Comparison of ENCODE assay signal across 8 cellular contexts in genomic region chr19:5805465-5806132, GRCh38. TPM values are rescaled to one million over a fixed set of nuclear protein-coding genes. Genes with fewer than 3 reads are reported as not detected.
A peak's percentile ranks its signal among the peaks of the same experiment; 100 is the strongest.
DNase-seq lines count a peak whose midpoint lies in the region; ATAC-seq, FAIRE-seq and TF ChIP-seq lines count a peak whose summit lies in the region.

No MANE protein-coding gene starts in this region.

- no peak for ATAC-seq in GM18867 (IDR thresholded peaks at IDR 0.05; ENCODE audit: unreplicated experiment)

- H3K9ac ChIP-seq in endothelial cell of umbilical vein (replicated peaks; ENCODE audit: extremely low read depth, insufficient read depth, low read length): no peak overlapping the region

- H3K27me3 ChIP-seq in AG04450 (ENCODE audit: control insufficient read depth, insufficient read depth, low read length): peaks cover 33% of the 10 kb centered on the region
- H3K27me3 ChIP-seq in endothelial cell of umbilical vein (ENCODE audit: control insufficient read depth in 2 of 2, insufficient read depth in 2 of 2, low read length in 2 of 2): peaks cover 2 to 7% of the 10 kb centered on the region in 2 experiments
- peaks cover 11 to 26% of the 10 kb centered on the region in 2 donors for H3K27me3 ChIP-seq in uterus

- dilution Hi-C loops in endothelial cell of umbilical vein (cut with MboI; ENCODE audit: extremely low pct_ligation_motif_present, low sequenced_read_pairs): no loop called here

- intact Hi-C loops in endothelial cell of umbilical vein (cut with micrococcal nuclease) (loop anchor here (2.0 to 10.0 kb wide), 2 partner anchors 17 to 179 kb away; no protein-coding TSS in a partner anchor), uterus (cut with DNase I; ENCODE audit: low total_unique reads) (no loop called here)

- TF ChIP-seq POLR2A in endothelial cell of umbilical vein (IDR thresholded peaks at IDR 0.05; ENCODE audit: low read depth, low read length): no peak
- TF ChIP-seq POLR2A in uterus (IDR thresholded peaks at IDR 0.05): no peak

- no peaks in the 10 kb centered on the region for H3K79me2 ChIP-seq in endothelial cell of umbilical vein (ENCODE audit: control insufficient read depth, insufficient read depth, low read length)

- H3K4me3 ChIP-seq in AG04450 (ENCODE audit: low read depth, low read length) (peak overlapping the region; percentile 20; the same call in 1 of the 2 replicates), endothelial cell of umbilical vein (replicated peaks in 1 of 3; ENCODE audit: insufficient read depth in 1 of 3, low read depth in 1 of 3, low read length in 3 of 3) (no peak overlapping the region), uterus (no peak overlapping the region)

- H3K9me3 ChIP-seq in AG04450 (ENCODE audit: control insufficient read depth, insufficient read depth, low read length) (peaks cover 4% of the 10 kb centered on the region; the same call in 1 of the 2 replicates), endothelial cell of umbilical vein (replicated peaks; ENCODE audit: control insufficient read depth, insufficient read depth, low read length) (no peaks in the 10 kb centered on the region), uterus (no peaks in the 10 kb centered on the region)

- H3K4me1 ChIP-seq in endothelial cell of umbilical vein (ENCODE audit: control insufficient read depth, extremely low read depth, insufficient read depth, low read length) (peaks cover 5% of the 10 kb centered on the region), uterus (no peaks in the 10 kb centered on the region)

- POLR2A ChIA-PET in AG04450 (lab: Yijun Ruan, JAX) (no interaction called here), endothelial cell of umbilical vein (lab: Charles Lee) (no interaction called here)

- no TSS peak for BruUV-seq in endothelial cell of umbilical vein (replicated peaks; lab: Mats Ljungman, UMichigan)

- peaks cover 2% of the 10 kb centered on the region for H3K9me1 ChIP-seq in endothelial cell of umbilical vein (replicated peaks; ENCODE audit: control insufficient read depth, extremely low read depth, insufficient read depth, low read length)

- H3K36me3 ChIP-seq in endothelial cell of umbilical vein (ENCODE audit: control insufficient read depth in 2 of 2, extremely low read depth in 1 of 2, insufficient read depth in 2 of 2, low read length in 2 of 2) (no peaks in the 10 kb centered on the region), uterus (no peaks in the 10 kb centered on the region)

- no peak overlapping the region for H3K4me2 ChIP-seq in endothelial cell of umbilical vein (ENCODE audit: insufficient read depth, low read length)

- no peak for FAIRE-seq in endothelial cell of umbilical vein (lab: Jason Lieb, UNC)

- no peaks in the 10 kb centered on the region for H4K20me1 ChIP-seq in endothelial cell of umbilical vein (replicated peaks; ENCODE audit: control insufficient read depth, extremely low read depth, insufficient read depth, low read length)

- no peak for DNase-seq in AG04450 (ENCODE audit: low read depth, low spot score)
- DNase-seq in GM13977 (ENCODE audit: low spot score): peak; percentile 81
- DNase-seq in NCI-H446 (lab: John Stamatoyannopoulos, UW): peak; percentile 39 to 80
- DNase-seq in activated CD4-positive, alpha-beta T cell treated with anti-CD3 and anti-CD28 coated beads, Interleukin-2, amount 50 U/mL, for 48 hours: peak; percentile 64 to 70
- peak; percentile 34 for DNase-seq in endothelial cell of umbilical vein (ENCODE audit: low read depth, low spot score)
- DNase-seq in myocyte (ENCODE audit: low read depth): peak; percentile 52
- DNase-seq in uterus: no peak

- in situ Hi-C loops in GM13977 (cut with MboI; ENCODE audit: low pct_unique_long_range_greater_than_20kb, low sequenced_read_pairs, unreplicated experiment): loop anchor here (25.0 kb wide), 1 partner anchor 207 kb away; no protein-coding TSS in a partner anchor

- peak; percentile 73 for TF ChIP-seq CTCF in AG04450 (IDR thresholded peaks at IDR 0.05; ENCODE audit: low read depth, low read length)
- peak; percentile 69 for TF ChIP-seq CTCF in GM13977 (IDR thresholded peaks at IDR 0.05; ENCODE audit: extremely low read depth, insufficient read depth, missing control alignments)
- peak; percentile 65 to 87 for TF ChIP-seq CTCF in endothelial cell of umbilical vein (IDR thresholded peaks at IDR 0.05; ENCODE audit: extremely low read depth in 1 of 2, insufficient read depth in 1 of 2, low read depth in 1 of 2, low read length in 2 of 2)
- TF ChIP-seq CTCF in uterus (IDR thresholded peaks at IDR 0.05): peak in 3 of 4 experiments; percentile 34 to 59 (median 43)

- no peak overlapping the region for H3K27ac ChIP-seq in AG04450 (ENCODE audit: low read depth, low read length)
- H3K27ac ChIP-seq in endothelial cell of umbilical vein (ENCODE audit: insufficient read depth, low read depth, low read length): no peak overlapping the region
- H3K27ac ChIP-seq in uterus: no peak overlapping the region

- CTCF ChIA-PET in AG04450 (lab: Charles Lee): interaction anchor here (0.5 to 0.8 kb wide), 2 partner anchors 53 to 85 kb away, joined by 3 read pairs; no protein-coding TSS in a partner anchor
- CTCF ChIA-PET in endothelial cell of umbilical vein (lab: Charles Lee): interaction anchor here (1.0 to 1.9 kb wide), 3 partner anchors 23 to 86 kb away, joined by 3 to 42 read pairs (median 10); no protein-coding TSS in a partner anchor

- H2AFZ ChIP-seq in endothelial cell of umbilical vein (ENCODE audit: low read depth, low read length): no peak overlapping the region

RNA-seq across cellular contexts. Expression of gene NRTN, which starts 0.7 kb away (rescaled TPM):
- 0.24 and 0.53 TPM in 2 replicates for polyA plus RNA-seq in AG04450 (2011; rRNA removed)
- not detected in 2 replicates for polyA minus RNA-seq in AG04450 (2011; rRNA and poly(A)+ RNA removed)
- total RNA-seq in endothelial cell of umbilical vein: 0.30 TPM in 1 of 2 replicates, not detected in the other
- 0.41 TPM in 2 replicates for polyA plus RNA-seq in endothelial cell of umbilical vein
- polyA plus RNA-seq in endothelial cell of umbilical vein (2011; cell fraction: cytosol; rRNA removed): 0.08 and 0.11 TPM in 2 replicates
- not detected in 2 replicates for polyA plus RNA-seq in endothelial cell of umbilical vein (2011; cell fraction: nucleus; rRNA removed)
- polyA plus RNA-seq in endothelial cell of umbilical vein (2012): not detected in 2 replicates
- polyA minus RNA-seq in endothelial cell of umbilical vein: 0.30 TPM in 1 of 2 replicates, not detected in the other
- polyA minus RNA-seq in endothelial cell of umbilical vein (2011; cell fraction: cytosol; rRNA and poly(A)+ RNA removed): not detected
- not detected in 2 replicates for polyA minus RNA-seq in endothelial cell of umbilical vein (2011; cell fraction: nucleus; rRNA and poly(A)+ RNA removed)
- not detected in 2 replicates for total RNA-seq in myocyte
- not detected for polyA plus RNA-seq in myocyte (2012)
- total RNA-seq in uterus: under 1 TPM in 1 of 4 donors, not detected in 3; 0.35 TPM

RNA-seq across cellular contexts. Expression of gene DUS3L, which starts 14.6 kb away (rescaled TPM):
- polyA plus RNA-seq in AG04450 (2011; rRNA removed) (7.8 and 8.0 TPM in 2 replicates), endothelial cell of umbilical vein (25.8 and 29.7 TPM in 2 replicates)
- polyA minus RNA-seq in AG04450 (2011; rRNA and poly(A)+ RNA removed): 9.0 and 13.1 TPM in 2 replicates
- total RNA-seq in endothelial cell of umbilical vein (38.9 and 40.8 TPM in 2 replicates), myocyte (21.6 and 25.4 TPM in 2 replicates), uterus (10 to 100 TPM; 30.6 to 46.1 (median 37.1) TPM)
- 12.3 and 14.3 TPM in 2 replicates for polyA plus RNA-seq in endothelial cell of umbilical vein (2011; cell fraction: cytosol; rRNA removed)
- polyA plus RNA-seq in endothelial cell of umbilical vein (2011; cell fraction: nucleus; rRNA removed): 106 and 108 TPM in 2 replicates
- 19.2 and 29.3 TPM in 2 replicates for polyA plus RNA-seq in endothelial cell of umbilical vein (2012)
- polyA minus RNA-seq in endothelial cell of umbilical vein: 9.6 and 20.0 TPM in 2 replicates
- 36.2 TPM for polyA minus RNA-seq in endothelial cell of umbilical vein (2011; cell fraction: cytosol; rRNA and poly(A)+ RNA removed)
- 18.2 and 42.1 TPM in 2 replicates for polyA minus RNA-seq in endothelial cell of umbilical vein (2011; cell fraction: nucleus; rRNA and poly(A)+ RNA removed)
- polyA plus RNA-seq in myocyte (2012): 17.5 TPM

RNA-seq across cellular contexts. Expression of gene PRR22, which starts 21.1 kb away (rescaled TPM):
- 0.16 and 0.17 TPM in 2 replicates for polyA plus RNA-seq in AG04450 (2011; rRNA removed)
- polyA minus RNA-seq in AG04450 (2011; rRNA and poly(A)+ RNA removed): not detected in 2 replicates
- total RNA-seq in endothelial cell of umbilical vein: 3.4 and 3.6 TPM in 2 replicates
- 1.4 and 2.0 TPM in 2 replicates for polyA plus RNA-seq in endothelial cell of umbilical vein
- polyA plus RNA-seq in endothelial cell of umbilical vein (2011; cell fraction: cytosol; rRNA removed): 0.18 and 0.39 TPM in 2 replicates
- 5.1 and 5.3 TPM in 2 replicates for polyA plus RNA-seq in endothelial cell of umbilical vein (2011; cell fraction: nucleus; rRNA removed)
- polyA plus RNA-seq in endothelial cell of umbilical vein (2012): 0.93 and 1.0 TPM in 2 replicates
- polyA minus RNA-seq in endothelial cell of umbilical vein: 0.15 and 0.61 TPM in 2 replicates
- 1.1 TPM for polyA minus RNA-seq in endothelial cell of umbilical vein (2011; cell fraction: cytosol; rRNA and poly(A)+ RNA removed)
- 1.1 and 3.2 TPM in 2 replicates for polyA minus RNA-seq in endothelial cell of umbilical vein (2011; cell fraction: nucleus; rRNA and poly(A)+ RNA removed)
- 0.53 and 1.1 TPM in 2 replicates for total RNA-seq in myocyte
- polyA plus RNA-seq in myocyte (2012): 0.61 TPM
- 1 to 10 TPM in 2 of 4 donors, not detected in 2; 1.6 to 3.5 TPM for total RNA-seq in uterus

RNA-seq across cellular contexts. Expression of gene FUT6, which starts 33.9 kb away (rescaled TPM):
- not detected in 2 replicates for polyA plus RNA-seq in AG04450 (2011; rRNA removed)
- not detected in 2 replicates for polyA minus RNA-seq in AG04450 (2011; rRNA and poly(A)+ RNA removed)
- total RNA-seq in endothelial cell of umbilical vein: not detected in 2 replicates
- polyA plus RNA-seq in endothelial cell of umbilical vein: not detected in 2 replicates
- polyA plus RNA-seq in endothelial cell of umbilical vein (2011; cell fraction: cytosol; rRNA removed): not detected in 2 replicates
- not detected in 2 replicates for polyA plus RNA-seq in endothelial cell of umbilical vein (2011; cell fraction: nucleus; rRNA removed)
- polyA plus RNA-seq in endothelial cell of umbilical vein (2012): not detected in 2 replicates
- not detected in 2 replicates for polyA minus RNA-seq in endothelial cell of umbilical vein
- not detected for polyA minus RNA-seq in endothelial cell of umbilical vein (2011; cell fraction: cytosol; rRNA and poly(A)+ RNA removed)
- polyA minus RNA-seq in endothelial cell of umbilical vein (2011; cell fraction: nucleus; rRNA and poly(A)+ RNA removed): not detected in 2 replicates
- not detected in 2 replicates for total RNA-seq in myocyte
- not detected for polyA plus RNA-seq in myocyte (2012)
- under 1 TPM in 1 of 4 donors, not detected in 3; 0.55 TPM for total RNA-seq in uterus

RNA-seq across cellular contexts. Expression of gene FUT3, which starts 45.6 kb away (rescaled TPM):
- polyA plus RNA-seq in AG04450 (2011; rRNA removed) (not detected in 2 replicates), endothelial cell of umbilical vein (not detected in 2 replicates)
- polyA minus RNA-seq in AG04450 (2011; rRNA and poly(A)+ RNA removed): not detected in 2 replicates
- total RNA-seq in endothelial cell of umbilical vein (not detected in 2 replicates), myocyte (not detected in 2 replicates), uterus (under 1 TPM in 1 of 4 donors, not detected in 3; 0.29 TPM)
- not detected in 2 replicates for polyA plus RNA-seq in endothelial cell of umbilical vein (2011; cell fraction: cytosol; rRNA removed)
- polyA plus RNA-seq in endothelial cell of umbilical vein (2011; cell fraction: nucleus; rRNA removed): not detected in 2 replicates
- not detected in 2 replicates for polyA plus RNA-seq in endothelial cell of umbilical vein (2012)
- polyA minus RNA-seq in endothelial cell of umbilical vein: not detected in 2 replicates
- polyA minus RNA-seq in endothelial cell of umbilical vein (2011; cell fraction: cytosol; rRNA and poly(A)+ RNA removed): not detected
- polyA minus RNA-seq in endothelial cell of umbilical vein (2011; cell fraction: nucleus; rRNA and poly(A)+ RNA removed): not detected in 2 replicates
- polyA plus RNA-seq in myocyte (2012): 0.15 TPM

Comparison
In these comparisons a context has a peak if more than half of its experiments do, and no peak if none do; other contexts are left out.
1. DNase-seq: peak in GM13977 (single experiment), NCI-H446 (2 of 2), activated CD4-positive, alpha-beta T cell treated with anti-CD3 and anti-CD28 coated beads, Interleukin-2, amount 50 U/mL, for 48 hours (2 of 2), endothelial cell of umbilical vein (single experiment) and myocyte (single experiment); none in AG04450 (single experiment) and uterus (0 of 2).
2. Peak in every context shown above with its lines, with median percentiles within 50 percentile points of each other: CTCF ChIP-seq.